ENCODE assay signal across 27 cellular contexts in the genomic region with DNA sequence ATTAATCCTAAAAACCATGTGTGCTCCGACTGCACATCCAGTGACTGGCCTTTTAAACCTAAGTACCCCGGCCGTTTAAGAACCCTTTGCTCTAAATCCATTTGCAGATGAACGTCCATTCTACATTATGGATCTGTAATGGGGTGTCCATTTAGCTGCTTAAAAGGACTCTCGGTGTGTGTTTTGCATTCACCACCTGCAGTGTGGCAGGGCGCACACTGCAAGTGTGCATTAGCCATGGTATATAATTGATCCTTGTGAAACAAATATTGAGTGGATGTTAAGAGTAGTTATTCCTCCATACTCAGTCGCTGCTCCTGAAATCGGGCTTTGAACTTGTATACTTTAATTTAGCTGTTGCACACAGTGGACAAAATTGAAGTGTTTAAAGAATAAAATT.
"Had no signal": no experiment of that assay in that cellular context is flagged by ENCODE, and none has a peak within 500 bp of the region (broad histone marks: within the 10 kb centered on the region; RNA-seq: fewer than 3 reads in every experiment).

No MANE protein-coding gene starts in this region.

- H3K27me3 ChIP-seq: colonic mucosa, dorsolateral prefrontal cortex, esophagus muscularis mucosa, esophagus squamous epithelium, foreskin keratinocyte, gastrocnemius medialis, gastroesophageal sphincter, heart left ventricle, heart right ventricle had no signal

- DNase-seq: colonic mucosa; cortex of kidney; dermis blood vessel endothelial cell; dorsolateral prefrontal cortex; effector CD4-positive, alpha-beta T cell; effector memory CD4-positive, alpha-beta T cell; effector memory CD8-positive, alpha-beta T cell; endodermal cell; erythroblast; esophagus squamous epithelium; foreskin fibroblast; foreskin keratinocyte; foreskin melanocyte; gastrocnemius medialis; head of caudate nucleus; heart left ventricle; heart right ventricle had no signal

- H3K27ac ChIP-seq: colonic mucosa, coronary artery, dorsolateral prefrontal cortex, epithelial cell of prostate, esophagus muscularis mucosa, esophagus squamous epithelium, foreskin keratinocyte, gastrocnemius medialis, gastroesophageal sphincter, heart left ventricle, heart right ventricle had no signal

- H3K27ac Mint-ChIP-seq: dendritic cell treated with granulocyte-macrophage colony-stimulating factor and Interleukin-4, amounts not matched to agents 40 ng/mL and 50 ng/mL, for 4 days; effector memory CD8-positive, alpha-beta T cell; endodermal cell had no signal

- H3K4me3 Mint-ChIP-seq: dendritic cell treated with granulocyte-macrophage colony-stimulating factor and Interleukin-4, amounts not matched to agents 40 ng/mL and 50 ng/mL, for 4 days; effector memory CD8-positive, alpha-beta T cell; endodermal cell had no signal

- H3K9me3 ChIP-seq: colonic mucosa, esophagus muscularis mucosa, esophagus squamous epithelium, gastrocnemius medialis, gastroesophageal sphincter, heart left ventricle had no signal

- FAIRE-seq: colon, endometrium, endothelial cell of umbilical vein, frontal cortex had no signal

- H3K4me3 ChIP-seq: colonic mucosa, coronary artery, dorsolateral prefrontal cortex, esophagus muscularis mucosa, esophagus squamous epithelium, gastrocnemius medialis, gastroesophageal sphincter, heart left ventricle, heart right ventricle had no signal

- H3K27me3 Mint-ChIP-seq: dendritic cell treated with granulocyte-macrophage colony-stimulating factor and Interleukin-4, amounts not matched to agents 40 ng/mL and 50 ng/mL, for 4 days had no signal

- ATAC-seq: effector memory CD8-positive, alpha-beta T cell; esophagus mucosa; foreskin keratinocyte; gastrocnemius medialis; gastroesophageal sphincter; heart left ventricle; heart right ventricle had no signal

- H3K36me3 ChIP-seq: colonic mucosa, esophagus squamous epithelium, gastrocnemius medialis, gastroesophageal sphincter had no signal

- H3K9me3 Mint-ChIP-seq: dendritic cell treated with granulocyte-macrophage colony-stimulating factor and Interleukin-4, amounts not matched to agents 40 ng/mL and 50 ng/mL, for 4 days; effector memory CD8-positive, alpha-beta T cell; endodermal cell had no signal
